In the genomic region with DNA sequence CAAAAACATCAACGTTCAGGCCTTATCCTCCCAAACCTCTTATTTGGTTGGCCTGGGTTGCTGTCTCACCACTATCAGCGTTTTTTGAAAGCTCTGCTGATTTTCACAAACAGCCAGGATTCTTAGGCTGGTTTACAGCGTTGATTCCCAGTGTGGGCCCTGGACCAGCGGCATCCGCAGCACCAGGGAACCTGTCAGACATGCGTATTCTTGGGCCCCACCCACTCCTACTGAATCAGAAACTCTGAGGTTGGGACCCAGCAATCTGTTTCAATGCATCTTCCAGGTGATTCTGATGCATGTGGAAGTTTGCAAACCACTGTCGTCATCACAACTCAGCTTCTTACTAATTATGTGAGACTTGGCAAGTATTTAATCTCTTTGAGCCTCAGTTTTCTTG, we compare ENCODE assay signal across 23 cellular contexts. TPM values are rescaled to one million over a fixed set of nuclear protein-coding genes. Genes with fewer than 3 reads are reported as not detected.
"Had no signal": no experiment of that assay in that cellular context is flagged by ENCODE, and none has a peak within 500 bp of the region (broad histone marks: within the 10 kb centered on the region; RNA-seq: fewer than 3 reads in every experiment).

No MANE protein-coding gene starts in this region.

- H3K27me3 ChIP-seq: hepatocyte, ovary, right atrium auricular region, tibial nerve, upper lobe of left lung, vagina had no signal

- H3K4me2 ChIP-seq: hepatocyte had no signal

- H3K36me3 ChIP-seq: left ventricle myocardium inferior, ovary, right atrium auricular region, tibial nerve, upper lobe of left lung, vagina had no signal

- H3K4me3 ChIP-seq: hepatocyte, left ventricle myocardium inferior, lung, mucosa of descending colon, ovary, right atrium auricular region, skin epidermis, tibial nerve, upper lobe of left lung, vagina had no signal

- H3K9me3 ChIP-seq: left ventricle myocardium inferior, mucosa of descending colon, ovary, right atrium auricular region, tibial nerve, upper lobe of left lung, vagina had no signal

- H3K4me1 ChIP-seq: left ventricle myocardium inferior, right atrium auricular region, vagina had no signal

- H2AFZ ChIP-seq: hepatocyte had no signal

- ATAC-seq: naive thymus-derived CD4-positive, alpha-beta T cell; natural killer cell treated with Interleukin-12 subunit alpha and Interleukin-12 subunit beta and Interleukin-15 and Interleukin-18, amount 100 ng/mL, for 72 hours; sciatic nerve; stimulated activated naive CD8-positive, alpha-beta T cell treated with anti-CD3 and anti-CD28 coated beads, Interleukin-15, amount 100 ng/mL, for 72 hours had no signal

- H3K27ac Mint-ChIP-seq: naive thymus-derived CD4-positive, alpha-beta T cell; progenitor cell of endocrine pancreas; stimulated activated naive CD8-positive, alpha-beta T cell treated with anti-CD3 and anti-CD28 coated beads, Interleukin-15, amount 100 ng/mL, for 72 hours had no signal

- H3K27ac ChIP-seq: hepatocyte, left ventricle myocardium inferior, ovary, right atrium auricular region, skin epidermis, tibial nerve, upper lobe of left lung, vagina had no signal

- H3K79me2 ChIP-seq: hepatocyte had no signal

- H3K9me3 Mint-ChIP-seq: naive thymus-derived CD4-positive, alpha-beta T cell; natural killer cell treated with Interleukin-12 subunit alpha and Interleukin-12 subunit beta and Interleukin-15 and Interleukin-18, amount 100 ng/mL, for 72 hours; stimulated activated naive CD8-positive, alpha-beta T cell treated with anti-CD3 and anti-CD28 coated beads, Interleukin-15, amount 100 ng/mL, for 72 hours had no signal

- DNase-seq: islet precursor cell; left ventricle myocardium inferior; midbrain; mucosa of descending colon; naive thymus-derived CD4-positive, alpha-beta T cell; ovary; stimulated activated CD4-positive, alpha-beta T cell treated with anti-CD3 and anti-CD28 coated beads, Interleukin-12 subunit alpha, Interleukin-12 subunit beta, amount 100 ng/mL, for 4 hours; stimulated activated CD4-positive, alpha-beta T cell treated with anti-CD3 and anti-CD28 coated beads, Interleukin-15, amount 100 ng/mL, for 24 hours; stimulated activated CD4-positive, alpha-beta T cell treated with anti-CD3 and anti-CD28 coated beads, Interleukin-2, amount 100 ng/mL, for 24 hours; stimulated activated CD4-positive, alpha-beta T cell treated with anti-CD3 and anti-CD28 coated beads, Interleukin-4, amount 100 ng/mL, for 1 hour; stimulated activated naive CD4-positive, alpha-beta T cell treated with Interleukin-2 at 50 U/mL for 16 hours; stimulated activated naive CD8-positive, alpha-beta T cell treated with anti-CD3 and anti-CD28 coated beads, Interleukin-15, amount 100 ng/mL, for 72 hours; substantia nigra; upper lobe of left lung had no signal

- H3K36me3 Mint-ChIP-seq: naive thymus-derived CD4-positive, alpha-beta T cell had no signal

- H3K27me3 Mint-ChIP-seq: natural killer cell treated with Interleukin-12 subunit alpha and Interleukin-12 subunit beta and Interleukin-15 and Interleukin-18, amount 100 ng/mL, for 72 hours; progenitor cell of endocrine pancreas; stimulated activated naive CD8-positive, alpha-beta T cell treated with anti-CD3 and anti-CD28 coated beads, Interleukin-15, amount 100 ng/mL, for 72 hours had no signal

- H3K4me3 Mint-ChIP-seq: naive thymus-derived CD4-positive, alpha-beta T cell; natural killer cell treated with Interleukin-12 subunit alpha and Interleukin-12 subunit beta and Interleukin-15 and Interleukin-18, amount 100 ng/mL, for 72 hours; stimulated activated naive CD8-positive, alpha-beta T cell treated with anti-CD3 and anti-CD28 coated beads, Interleukin-15, amount 100 ng/mL, for 72 hours had no signal

RNA-seq across cellular contexts. Expression of gene RGS9, which starts 58.5 kb away (rescaled TPM):
- polyA plus RNA-seq: naive thymus-derived CD4-positive, alpha-beta T cell had no signal
